ENCODE assay signal across 1 cellular context in the genomic region with DNA sequence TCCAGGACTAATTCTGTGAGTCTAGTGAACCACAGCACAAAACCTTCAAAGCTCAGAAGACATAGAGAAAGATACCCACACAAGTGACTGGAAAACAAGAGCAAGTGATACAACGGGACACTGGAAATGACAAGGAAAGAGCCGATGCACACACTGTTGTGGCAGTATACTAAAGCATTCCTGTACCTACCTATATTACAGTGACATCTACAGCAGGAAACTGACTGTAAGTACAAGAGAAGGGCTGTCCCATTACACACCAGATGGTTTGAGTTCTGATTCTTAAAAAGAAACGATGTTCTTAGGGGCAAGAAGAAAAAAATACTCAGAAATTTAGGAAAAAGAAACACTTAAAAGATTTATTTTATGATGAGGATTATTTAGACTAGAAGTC.
TF ChIP-seq lines count a peak whose summit lies in the region.

No MANE protein-coding gene starts in this region.

TF ChIP-seq in HepG2, 621 proteins besides CTCF, POLR2A, EP300 and RAD21:
- no peak for TF ChIP-seq POLR2AphosphoS2 (IDR thresholded peaks at IDR 0.05; ENCODE audit: low read depth, low read length)
- TF ChIP-seq, protein P1, sequence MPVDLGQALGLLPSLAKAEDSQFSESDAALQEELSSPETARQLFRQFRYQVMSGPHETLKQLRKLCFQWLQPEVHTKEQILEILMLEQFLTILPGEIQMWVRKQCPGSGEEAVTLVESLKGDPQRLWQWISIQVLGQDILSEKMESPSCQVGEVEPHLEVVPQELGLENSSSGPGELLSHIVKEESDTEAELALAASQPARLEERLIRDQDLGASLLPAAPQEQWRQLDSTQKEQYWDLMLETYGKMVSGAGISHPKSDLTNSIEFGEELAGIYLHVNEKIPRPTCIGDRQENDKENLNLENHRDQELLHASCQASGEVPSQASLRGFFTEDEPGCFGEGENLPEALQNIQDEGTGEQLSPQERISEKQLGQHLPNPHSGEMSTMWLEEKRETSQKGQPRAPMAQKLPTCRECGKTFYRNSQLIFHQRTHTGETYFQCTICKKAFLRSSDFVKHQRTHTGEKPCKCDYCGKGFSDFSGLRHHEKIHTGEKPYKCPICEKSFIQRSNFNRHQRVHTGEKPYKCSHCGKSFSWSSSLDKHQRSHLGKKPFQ (CRISPR knock-in tag; IDR thresholded peaks at IDR 0.05; ENCODE audit: insufficient replicate concordance): no peak
- TF ChIP-seq, protein P2, sequence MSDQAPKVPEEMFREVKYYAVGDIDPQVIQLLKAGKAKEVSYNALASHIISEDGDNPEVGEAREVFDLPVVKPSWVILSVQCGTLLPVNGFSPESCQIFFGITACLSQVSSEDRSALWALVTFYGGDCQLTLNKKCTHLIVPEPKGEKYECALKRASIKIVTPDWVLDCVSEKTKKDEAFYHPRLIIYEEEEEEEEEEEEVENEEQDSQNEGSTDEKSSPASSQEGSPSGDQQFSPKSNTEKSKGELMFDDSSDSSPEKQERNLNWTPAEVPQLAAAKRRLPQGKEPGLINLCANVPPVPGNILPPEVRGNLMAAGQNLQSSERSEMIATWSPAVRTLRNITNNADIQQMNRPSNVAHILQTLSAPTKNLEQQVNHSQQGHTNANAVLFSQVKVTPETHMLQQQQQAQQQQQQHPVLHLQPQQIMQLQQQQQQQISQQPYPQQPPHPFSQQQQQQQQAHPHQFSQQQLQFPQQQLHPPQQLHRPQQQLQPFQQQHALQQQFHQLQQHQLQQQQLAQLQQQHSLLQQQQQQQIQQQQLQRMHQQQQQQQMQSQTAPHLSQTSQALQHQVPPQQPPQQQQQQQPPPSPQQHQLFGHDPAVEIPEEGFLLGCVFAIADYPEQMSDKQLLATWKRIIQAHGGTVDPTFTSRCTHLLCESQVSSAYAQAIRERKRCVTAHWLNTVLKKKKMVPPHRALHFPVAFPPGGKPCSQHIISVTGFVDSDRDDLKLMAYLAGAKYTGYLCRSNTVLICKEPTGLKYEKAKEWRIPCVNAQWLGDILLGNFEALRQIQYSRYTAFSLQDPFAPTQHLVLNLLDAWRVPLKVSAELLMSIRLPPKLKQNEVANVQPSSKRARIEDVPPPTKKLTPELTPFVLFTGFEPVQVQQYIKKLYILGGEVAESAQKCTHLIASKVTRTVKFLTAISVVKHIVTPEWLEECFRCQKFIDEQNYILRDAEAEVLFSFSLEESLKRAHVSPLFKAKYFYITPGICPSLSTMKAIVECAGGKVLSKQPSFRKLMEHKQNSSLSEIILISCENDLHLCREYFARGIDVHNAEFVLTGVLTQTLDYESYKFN (CRISPR knock-in tag; conservative IDR thresholded peaks at IDR 0.05): no peak
- TF ChIP-seq ZFP90 (CRISPR knock-in tag; IDR thresholded peaks at IDR 0.05; ENCODE audit: borderline replicate concordance): no peak
- no peak for TF ChIP-seq IRF2 (CRISPR knock-in tag; IDR thresholded peaks at IDR 0.05)
- no peak for TF ChIP-seq KLF15 (CRISPR knock-in tag; IDR thresholded peaks at IDR 0.05; ENCODE audit: borderline replicate concordance)
- no peak for TF ChIP-seq NRL (CRISPR knock-in tag; IDR thresholded peaks at IDR 0.05; ENCODE audit: borderline replicate concordance)
- TF ChIP-seq ZIK1 (CRISPR knock-in tag; IDR thresholded peaks at IDR 0.05; ENCODE audit: borderline replicate concordance, low read depth): no peak
- no peak for TF ChIP-seq BORCS8-MEF2B (CRISPR knock-in tag; IDR thresholded peaks at IDR 0.05)
- no peak for TF ChIP-seq RFXAP (CRISPR knock-in tag; IDR thresholded peaks at IDR 0.05; ENCODE audit: borderline replicate concordance)
- no peak for TF ChIP-seq ZNF451 (CRISPR knock-in tag; IDR thresholded peaks at IDR 0.05)
- TF ChIP-seq NR3C1 (CRISPR knock-in tag; IDR thresholded peaks at IDR 0.05): no peak
- no peak for TF ChIP-seq ESRRA (CRISPR knock-in tag; IDR thresholded peaks at IDR 0.05; ENCODE audit: low read depth)
- no peak for TF ChIP-seq MED13 (CRISPR knock-in tag; IDR thresholded peaks at IDR 0.05)
- TF ChIP-seq, protein P3, sequence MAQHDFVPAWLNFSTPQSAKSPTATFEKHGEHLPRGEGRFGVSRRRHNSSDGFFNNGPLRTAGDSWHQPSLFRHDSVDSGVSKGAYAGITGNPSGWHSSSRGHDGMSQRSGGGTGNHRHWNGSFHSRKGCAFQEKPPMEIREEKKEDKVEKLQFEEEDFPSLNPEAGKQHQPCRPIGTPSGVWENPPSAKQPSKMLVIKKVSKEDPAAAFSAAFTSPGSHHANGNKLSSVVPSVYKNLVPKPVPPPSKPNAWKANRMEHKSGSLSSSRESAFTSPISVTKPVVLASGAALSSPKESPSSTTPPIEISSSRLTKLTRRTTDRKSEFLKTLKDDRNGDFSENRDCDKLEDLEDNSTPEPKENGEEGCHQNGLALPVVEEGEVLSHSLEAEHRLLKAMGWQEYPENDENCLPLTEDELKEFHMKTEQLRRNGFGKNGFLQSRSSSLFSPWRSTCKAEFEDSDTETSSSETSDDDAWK (CRISPR knock-in tag; IDR thresholded peaks at IDR 0.05): no peak
- no peak for TF ChIP-seq ZNF709 (CRISPR knock-in tag; IDR thresholded peaks at IDR 0.05)
- no peak for TF ChIP-seq NFE2L1 (CRISPR knock-in tag; IDR thresholded peaks at IDR 0.05; ENCODE audit: borderline replicate concordance)
